ENCODE assay signal across 1 cellular context in the genomic region with DNA sequence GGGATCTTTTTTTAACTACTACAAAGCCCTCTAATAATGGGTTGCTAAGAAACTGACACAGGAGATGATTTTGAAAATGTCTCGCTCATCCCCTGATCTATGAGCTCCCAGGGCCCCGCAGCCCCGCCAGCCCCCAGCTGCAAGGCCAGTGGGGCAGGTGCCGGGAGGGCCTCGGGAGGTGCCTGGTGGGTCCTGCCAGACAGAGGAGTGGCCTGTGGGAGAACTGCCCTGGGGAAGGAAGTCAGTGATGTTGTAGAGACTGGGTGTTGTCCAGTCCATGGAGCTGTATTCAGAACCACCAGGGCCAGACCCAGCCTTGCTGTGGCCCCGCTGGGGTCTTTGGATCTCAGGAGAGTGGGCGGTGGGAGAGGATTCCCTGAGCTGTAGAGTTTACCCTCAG.
TF ChIP-seq lines count a peak whose summit lies in the region.

No MANE protein-coding gene starts in this region.

TF ChIP-seq in HepG2, 621 proteins besides CTCF, POLR2A, EP300 and RAD21 (continued from another document):
- TF ChIP-seq UBTF (CRISPR knock-in tag; IDR thresholded peaks at IDR 0.05) (no peak), HMGXB3 (CRISPR knock-in tag; IDR thresholded peaks at IDR 0.05; ENCODE audit: borderline replicate concordance) (no peak), ZBTB25 (CRISPR knock-in tag; IDR thresholded peaks at IDR 0.05) (no peak), GLI4 (CRISPR knock-in tag; IDR thresholded peaks at IDR 0.05; ENCODE audit: borderline replicate concordance) (no peak), GATAD1 (CRISPR knock-in tag; IDR thresholded peaks at IDR 0.05) (no peak)
TF ChIP-seq in HepG2: peak in this region for 0.
